ENCODE assay signal across 10 cellular contexts in the genomic region with DNA sequence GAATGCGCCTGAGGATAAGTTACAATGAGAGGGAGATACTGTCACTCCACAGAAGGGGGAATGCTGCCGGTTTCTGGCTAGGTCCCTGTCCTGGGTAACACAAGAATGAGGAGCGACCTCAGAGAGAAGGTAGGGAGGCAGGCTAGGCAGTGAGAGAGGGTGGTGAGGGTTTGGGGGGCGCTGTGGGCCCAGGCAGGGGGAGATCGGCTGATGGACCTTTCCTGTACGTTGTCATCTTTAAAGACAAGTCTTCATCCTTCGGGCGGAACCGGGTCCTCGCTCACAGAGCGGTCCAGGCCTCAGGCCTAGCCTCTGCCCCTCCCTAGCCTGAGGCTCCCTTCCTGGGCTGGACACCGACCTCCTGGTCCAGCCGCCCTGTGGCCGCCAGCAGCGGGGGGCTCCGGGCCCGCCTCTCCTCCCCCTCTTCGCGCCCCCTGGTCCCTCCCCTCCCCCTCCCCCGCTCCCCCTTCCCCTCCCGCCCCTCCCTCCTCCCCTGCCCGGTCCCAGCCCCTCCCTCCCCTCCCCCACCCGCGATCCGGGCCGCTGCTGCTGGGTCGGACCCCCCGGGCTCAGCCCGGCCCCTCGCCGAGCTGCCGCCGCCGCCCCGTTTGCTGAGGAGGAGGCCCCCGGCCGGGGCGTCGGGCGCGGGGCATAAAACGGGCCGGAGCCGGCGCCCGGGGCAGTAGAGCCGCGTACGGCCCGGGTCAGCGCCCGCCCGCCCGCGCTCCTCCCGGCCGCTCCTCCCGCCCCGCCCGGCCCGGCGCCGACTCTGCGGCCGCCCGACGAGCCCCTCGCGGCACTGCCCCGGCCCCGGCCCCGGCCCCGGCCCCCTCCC. TPM values are rescaled to one million over a fixed set of nuclear protein-coding genes. Genes with fewer than 3 reads are reported as not detected.
DNase-seq lines count a peak whose midpoint lies in the region; ATAC-seq and TF ChIP-seq lines count a peak whose summit lies in the region.
"Had no signal": no experiment of that assay in that cellular context is flagged by ENCODE, and none has a peak within 500 bp of the region (broad histone marks: within the 10 kb centered on the region; RNA-seq: fewer than 3 reads in every experiment).

Gene CHRD (plus strand): TSS at position 680 of the 835 bp plus-strand sequence. CDS start 265 bp downstream, outside the sequence.

- H3K4me1 ChIP-seq in SK-N-SH (ENCODE audit: control insufficient read depth in 1 of 2, insufficient read depth in 2 of 2, low read depth in 1 of 2, low read length in 1 of 2) = peaks cover 0 to 12% of the 10 kb centered on the region in 2 experiments; a peak in 1 of 4 replicates
- H3K4me1 ChIP-seq in colonic mucosa = peaks cover 9% of the 10 kb centered on the region
- H3K4me1 ChIP-seq in lung (ENCODE audit: control insufficient read depth in 2 of 2, insufficient read depth in 2 of 2, low read length in 2 of 2) = peaks cover 0 to 9% of the 10 kb centered on the region in 2 donors
- peaks cover 4 to 13% of the 10 kb centered on the region in 2 donors for H3K4me1 ChIP-seq in thoracic aorta (ENCODE audit: control insufficient read depth in 1 of 2, low read depth in 2 of 2)

- no peaks in the 10 kb centered on the region for H4K20me1 ChIP-seq in SK-N-SH (ENCODE audit: insufficient read depth)

- TF ChIP-seq CTCF in SK-N-SH (IDR thresholded peaks at IDR 0.05) = no peak
- TF ChIP-seq CTCF in colonic mucosa (IDR thresholded peaks at IDR 0.05) = no peak
- TF ChIP-seq CTCF in lung (IDR thresholded peaks at IDR 0.05; ENCODE audit: control extremely low read depth, extremely low read depth) = no peak
- no peak for TF ChIP-seq CTCF in thoracic aorta (IDR thresholded peaks at IDR 0.05)

- H3K4me3 ChIP-seq in SK-N-SH (ENCODE audit: low read depth in 2 of 2, low read length in 1 of 2) (peak within 1 kb of the TSS; percentile 48 to 53), colonic mucosa (peak within 1 kb of the TSS; percentile 28), lung (peak within 1 kb of the TSS; percentile 25), thoracic aorta (peak within 1 kb of the TSS; percentile 77)

- peak within 1 kb of the TSS; percentile 32; the same call in 1 of the 2 replicates for H2AFZ ChIP-seq in SK-N-SH (ENCODE audit: low read depth)

- H3K4me2 ChIP-seq in SK-N-SH = peak within 1 kb of the TSS; percentile 71; the same call in 1 of the 2 replicates

- H3K9me2 ChIP-seq in SK-N-SH = no peaks in the 10 kb centered on the region

- ATAC-seq in SK-N-SH treated with all-trans-retinoic acid at 6 μM for 48 hours (no peak), lung (ENCODE audit: insufficient read depth, low FRiP score) (no peak), thoracic aorta (ENCODE audit: insufficient number of reproducible peaks, low FRiP score, low read depth) (no peak), HG03565 (IDR thresholded peaks at IDR 0.05; ENCODE audit: unreplicated experiment) (no peak), GM18861 (IDR thresholded peaks at IDR 0.05; ENCODE audit: unreplicated experiment) (no peak)

- CTCF ChIA-PET in SK-N-SH (lab: Yijun Ruan, JAX) = interaction anchor here (1.0 to 3.4 kb wide), 5 partner anchors 9 to 170 kb away, joined by 3 to 26 read pairs (median 5); no protein-coding TSS in a partner anchor

- H3K27ac ChIP-seq in SK-N-SH (ENCODE audit: low read depth in 2 of 2, low read length in 1 of 2) = no peak within 1 kb of the TSS
- peak within 1 kb of the TSS; percentile 47 for H3K27ac ChIP-seq in colonic mucosa
- peak within 1 kb of the TSS in 1 of 2 donors; percentile 0 for H3K27ac ChIP-seq in lung (ENCODE audit: low read depth in 1 of 2, low read length in 1 of 2)
- H3K27ac ChIP-seq in thoracic aorta = no peak within 1 kb of the TSS

- WGBS in SK-N-SH (ENCODE audit: low lambda C conversion rate) = 43% methylated on average over 29 of the region's 73 CpGs
- 13 to 43% methylated on average over 21 to 65 of the region's 73 CpGs for WGBS in lung, 2 donors

- TF ChIP-seq EP300 in SK-N-SH (IDR thresholded peaks at IDR 0.05; ENCODE audit: borderline replicate concordance in 1 of 2, low read depth in 1 of 2, low read length in 1 of 2) = no peak

- H3K36me3 ChIP-seq in SK-N-SH (replicated peaks in 1 of 2; ENCODE audit: control insufficient read depth in 1 of 2, insufficient read depth in 2 of 2, low read length in 1 of 2) (no peaks in the 10 kb centered on the region), colonic mucosa (no peaks in the 10 kb centered on the region), lung (ENCODE audit: control insufficient read depth in 2 of 2, insufficient read depth in 2 of 2, low read length in 2 of 2) (no peaks in the 10 kb centered on the region), thoracic aorta (no peaks in the 10 kb centered on the region)

- H3K9ac ChIP-seq in SK-N-SH (no peak within 1 kb of the TSS), colonic mucosa (ENCODE audit: low read depth in 2 of 2, low read length in 2 of 2) (peak within 1 kb of the TSS; percentile 47 to 52)

- no peak for TF ChIP-seq RAD21 in SK-N-SH (IDR thresholded peaks at IDR 0.05; ENCODE audit: low read length)

- no peak for DNase-seq in SK-N-SH
- DNase-seq in colonic mucosa = no peak
- no peak for DNase-seq in lung (ENCODE audit: low spot score)
- no peak for DNase-seq in thoracic aorta (ENCODE audit: low spot score)
- DNase-seq in NCI-H2029 (lab: John Stamatoyannopoulos, UW) = no peak
- DNase-seq: AML-193; stimulated activated CD4-positive, alpha-beta T cell treated with anti-CD3 and anti-CD28 coated beads, Interleukin-4, amount 100 ng/mL, for 24 hours had no signal

- no peaks in the 10 kb centered on the region for H3K79me2 ChIP-seq in SK-N-SH (ENCODE audit: insufficient read depth)

- POLR2A ChIA-PET in SK-N-SH (lab: Yijun Ruan, JAX) = no interaction called here

- H3K27me3 ChIP-seq in SK-N-SH (ENCODE audit: insufficient read depth) = peaks cover 7% of the 10 kb centered on the region; the same call in 1 of the 2 replicates
- H3K27me3 ChIP-seq in colonic mucosa = peaks cover 30% of the 10 kb centered on the region
- H3K27me3 ChIP-seq in lung (ENCODE audit: control insufficient read depth, insufficient read depth) = no peaks in the 10 kb centered on the region
- H3K27me3 ChIP-seq in thoracic aorta (replicated peaks; ENCODE audit: insufficient read depth) = no peaks in the 10 kb centered on the region

- H3F3A ChIP-seq in SK-N-SH (replicated peaks; ENCODE audit: insufficient read depth) = peaks cover 4% of the 10 kb centered on the region

- H3K9me3 ChIP-seq in SK-N-SH = no peaks in the 10 kb centered on the region
- H3K9me3 ChIP-seq in colonic mucosa = no peaks in the 10 kb centered on the region
- peaks cover 0 to 5% of the 10 kb centered on the region in 2 donors for H3K9me3 ChIP-seq in lung (ENCODE audit: control insufficient read depth in 2 of 2, insufficient read depth in 1 of 2, low read length in 1 of 2)
- no peaks in the 10 kb centered on the region for H3K9me3 ChIP-seq in thoracic aorta

- intact Hi-C loops in colonic mucosa (cut with DNase I) = loop anchor here (10.0 kb wide), 1 partner anchor 85 kb away; no protein-coding TSS in a partner anchor

TF ChIP-seq in SK-N-SH, 30 proteins besides CTCF, POLR2A, EP300 and RAD21 (continues in another document):
- no peak for TF ChIP-seq CHD2 (IDR thresholded peaks at IDR 0.05; ENCODE audit: low read length, partially characterized antibody)
- TF ChIP-seq FOXM1 (IDR thresholded peaks at IDR 0.05; ENCODE audit: low read depth) = no peak
- TF ChIP-seq TCF12 (IDR thresholded peaks at IDR 0.05) = no peak
- no peak for TF ChIP-seq PBX3 (IDR thresholded peaks at IDR 0.05)
- no peak for TF ChIP-seq EZH2phosphoT487 (IDR thresholded peaks at IDR 0.05; ENCODE audit: borderline replicate concordance, low read depth)
- no peak for TF ChIP-seq TAF1 (IDR thresholded peaks at IDR 0.05; ENCODE audit: borderline replicate concordance, low read depth, low read length)
- TF ChIP-seq RXRA (IDR thresholded peaks at IDR 0.05; ENCODE audit: borderline replicate concordance, low read depth) = no peak
- no peak for TF ChIP-seq RFX5 (IDR thresholded peaks at IDR 0.05; ENCODE audit: low read length)

TF ChIP-seq in SK-N-SH treated with all-trans-retinoic acid at 6 μM for 48 hours, 23 proteins besides CTCF, POLR2A, EP300 and RAD21:
- TF ChIP-seq ZNF8 (CRISPR knock-in tag; IDR thresholded peaks at IDR 0.05) = no peak
- TF ChIP-seq SNAI2 (CRISPR knock-in tag; IDR thresholded peaks at IDR 0.05) = no peak
- no peak for TF ChIP-seq CSDC2 (CRISPR knock-in tag; IDR thresholded peaks at IDR 0.05)
- TF ChIP-seq ZNF70 (CRISPR knock-in tag; IDR thresholded peaks at IDR 0.05) = no peak
- no peak for TF ChIP-seq PATZ1 (CRISPR knock-in tag; IDR thresholded peaks at IDR 0.05; ENCODE audit: borderline replicate concordance)
- no peak for TF ChIP-seq ISL1 (CRISPR knock-in tag; IDR thresholded peaks at IDR 0.05)
- TF ChIP-seq ZNF565 (CRISPR knock-in tag; conservative IDR thresholded peaks at IDR 0.05; ENCODE audit: low read depth) = no peak

RNA-seq across cellular contexts. Expression of gene CHRD, which starts in this region (rescaled TPM):
- polyA plus RNA-seq in SK-N-SH (2012; rRNA removed) (0.57 and 0.95 TPM in 2 replicates), lung (1 to 10 TPM; 4.2 to 4.9 TPM)
- 0.30 and 0.35 TPM in 2 replicates for polyA plus RNA-seq in SK-N-SH (2012; cell fraction: cytosol; rRNA removed)
- polyA plus RNA-seq in SK-N-SH (2012; cell fraction: nucleus; rRNA removed) = 4.3 and 4.4 TPM in 2 replicates
- total RNA-seq in colonic mucosa (1 to 10 TPM; 2.0 TPM), lung (10 to 100 TPM in 1 of 2 donors, 1 to 10 TPM in 1; 6.7 to 16.7 TPM), thoracic aorta (10 to 100 TPM; 19.5 to 21.7 TPM)

Comparison
In these comparisons a context has a peak if more than half of its experiments do, and no peak if none do; other contexts are left out.
1. H3K4me3 ChIP-seq: peak in every context shown above with its lines; median percentile 77 in thoracic aorta; 50 in SK-N-SH; 28 in colonic mucosa; 25 in lung.